ENCODE assay signal across 8 cellular contexts in the genomic region with DNA sequence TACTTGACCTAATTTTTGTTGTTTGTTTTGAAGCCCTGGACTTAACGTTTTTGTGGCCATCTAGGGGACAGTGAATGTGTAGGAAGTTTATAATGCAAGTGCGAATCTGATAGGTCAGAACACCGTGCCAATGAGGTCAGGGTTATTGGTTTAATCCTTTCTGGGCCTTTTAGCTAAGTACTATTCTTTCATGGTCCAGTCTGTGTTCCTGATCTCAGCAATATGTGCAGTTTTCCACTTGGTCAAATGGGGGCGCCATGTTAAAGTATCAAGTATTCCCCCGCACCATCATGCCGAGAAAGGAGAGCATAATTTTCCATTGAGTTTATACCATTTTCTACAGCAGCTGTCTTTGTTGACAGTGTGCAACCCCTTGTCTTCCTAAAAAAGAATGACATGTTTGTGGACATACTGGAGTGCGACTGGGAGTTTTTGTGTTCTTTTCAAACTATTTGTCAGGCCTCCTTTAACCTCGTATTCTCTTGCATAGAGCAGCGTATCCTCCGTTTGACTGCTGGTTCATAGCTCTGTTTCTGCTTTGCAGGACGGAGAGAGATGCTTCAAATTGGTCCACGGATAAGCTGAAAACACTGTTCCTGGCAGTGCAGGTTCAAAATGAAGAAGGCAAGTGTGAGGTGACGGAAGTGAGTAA. TPM values are rescaled to one million over a fixed set of nuclear protein-coding genes. Genes with fewer than 3 reads are reported as not detected.
DNase-seq lines count a peak whose midpoint lies in the region; ATAC-seq, FAIRE-seq and TF ChIP-seq lines count a peak whose summit lies in the region.

No MANE protein-coding gene starts in this region.

- TF ChIP-seq CTCF in astrocyte (IDR thresholded peaks at IDR 0.05; ENCODE audit: insufficient read depth, low read depth, low read length): peak; percentile 72

- H3K4me2 ChIP-seq in astrocyte (ENCODE audit: low read length) (peak overlapping the region; percentile 92), skeletal muscle satellite cell (ENCODE audit: low read length) (peak overlapping the region; percentile 90)

- H3K4me3 Mint-ChIP-seq in T-cell (peak overlapping the region; percentile 92 to 100 (median 100)), astrocyte (ENCODE audit: unreplicated experiment) (peak overlapping the region; percentile 100)

- H3K4me1 ChIP-seq in astrocyte (ENCODE audit: insufficient read depth, low read length): peaks cover 16% of the 10 kb centered on the region
- peaks cover 12% of the 10 kb centered on the region for H3K4me1 ChIP-seq in skeletal muscle satellite cell (ENCODE audit: control insufficient read depth, insufficient read depth, low read length)

- H3K4me3 ChIP-seq in astrocyte (ENCODE audit: insufficient read depth, low read depth, low read length) (peak overlapping the region; percentile 89), iPS-18c (ENCODE audit: insufficient read depth, low read depth, low read length) (peak overlapping the region; percentile 67), skeletal muscle satellite cell (ENCODE audit: low read length) (peak overlapping the region; percentile 84)

- H3K79me2 ChIP-seq in astrocyte (ENCODE audit: insufficient read depth, low read length): peaks cover 65% of the 10 kb centered on the region

- H3K36me3 Mint-ChIP-seq in T-cell (peaks cover 40% of the 10 kb centered on the region), astrocyte (ENCODE audit: low read depth, unreplicated experiment) (peaks cover 2% of the 10 kb centered on the region)

- H3K4me1 Mint-ChIP-seq in T-cell (peaks cover 36 to 43% (median 43%) of the 10 kb centered on the region in 3 donors), astrocyte (ENCODE audit: low read depth, unreplicated experiment) (peaks cover 8% of the 10 kb centered on the region)

- H3K27me3 Mint-ChIP-seq in T-cell (no peaks in the 10 kb centered on the region), astrocyte (ENCODE audit: low read depth, unreplicated experiment) (no peaks in the 10 kb centered on the region)

- CTCF ChIA-PET in T-cell (lab: Charles Lee): interaction anchor here (0.6 to 1.3 kb wide), 7 partner anchors 76 to 360 kb away, joined by 3 to 8 read pairs (median 3); a partner anchor contains a TSS

- peaks cover 32% of the 10 kb centered on the region for H3K36me3 ChIP-seq in astrocyte (ENCODE audit: insufficient read depth, low read length)
- H3K36me3 ChIP-seq in skeletal muscle satellite cell (ENCODE audit: insufficient read depth, low read length): peaks cover 40% of the 10 kb centered on the region

- H3K27ac Mint-ChIP-seq in T-cell: peak overlapping the region; percentile 100
- peak overlapping the region; percentile 75 for H3K27ac Mint-ChIP-seq in astrocyte (ENCODE audit: unreplicated experiment)

- H3K9ac ChIP-seq in astrocyte (ENCODE audit: low read length): peak overlapping the region; percentile 94
- H3K9ac ChIP-seq in skeletal muscle satellite cell (ENCODE audit: low read depth, low read length): peak overlapping the region; percentile 87

- FAIRE-seq in astrocyte (lab: Jason Lieb, UNC): no peak

- POLR2A ChIA-PET in T-cell (lab: Charles Lee): interaction anchor here (0.8 to 1.9 kb wide), 4 partner anchors 13 to 268 kb away, joined by 3 to 9 read pairs (median 4); a partner anchor contains a TSS

- H4K20me1 ChIP-seq in astrocyte (ENCODE audit: insufficient read depth, low read length): peaks cover 55% of the 10 kb centered on the region

- DNase-seq in ELF-1 (ENCODE audit: low read depth, low spot score) (peak; percentile 63), M059J (ENCODE audit: low read depth) (peak; percentile 58), T-cell (peak in 30 of 34 experiments; percentile 14 to 62 (median 46)), astrocyte (ENCODE audit: low read depth) (peak; percentile 39)

- H3K9me3 ChIP-seq in astrocyte (ENCODE audit: insufficient read depth, low read depth, low read length) (no peaks in the 10 kb centered on the region), iPS-18c (ENCODE audit: control insufficient read depth, insufficient read depth, low read length) (no peaks in the 10 kb centered on the region), skeletal muscle satellite cell (replicated peaks; ENCODE audit: low read length) (no peaks in the 10 kb centered on the region)

- H2AFZ ChIP-seq in astrocyte (ENCODE audit: low read depth, low read length): no peak overlapping the region

- ATAC-seq in T-cell (replicated peaks in 1 of 4) (no peak), GM21447 (IDR thresholded peaks at IDR 0.05; ENCODE audit: unreplicated experiment) (no peak), HG03159 (IDR thresholded peaks at IDR 0.05; ENCODE audit: unreplicated experiment) (no peak)

- H3K9me3 Mint-ChIP-seq in T-cell (no peaks in the 10 kb centered on the region), astrocyte (ENCODE audit: unreplicated experiment) (no peaks in the 10 kb centered on the region)

- H3K27me3 ChIP-seq in astrocyte (ENCODE audit: insufficient read depth, low read length): no peaks in the 10 kb centered on the region
- H3K27me3 ChIP-seq in skeletal muscle satellite cell (ENCODE audit: control insufficient read depth, insufficient read depth, low read length): no peaks in the 10 kb centered on the region

- no peak overlapping the region for H3K27ac ChIP-seq in astrocyte (ENCODE audit: low read depth, low read length)

RNA-seq across cellular contexts. Expression of a gene that starts 1.3 kb away (rescaled TPM):
- 79.3 and 133 TPM in 2 replicates for total RNA-seq in M059J (2014; rRNA removed; shearing (Covaris generic))
- total RNA-seq in T-cell: 100 to 1,000 TPM in 1 of 5 donors, 10 to 100 TPM in 4; 59.8 to 101 (median 88.4) TPM
- total RNA-seq in astrocyte: 157 and 177 TPM in 2 replicates
- total RNA-seq in skeletal muscle satellite cell (2012; rRNA removed): 80.4 and 104 TPM in 2 replicates

RNA-seq across cellular contexts. Expression of a gene that starts 1.8 kb away (rescaled TPM):
- total RNA-seq in M059J (2014; rRNA removed; shearing (Covaris generic)): 19.4 and 21.3 TPM in 2 replicates
- total RNA-seq in T-cell (10 to 100 TPM; 15.6 to 24.1 (median 18.2) TPM), astrocyte (22.9 and 24.0 TPM in 2 replicates)
- total RNA-seq in skeletal muscle satellite cell (2012; rRNA removed): 18.8 and 20.8 TPM in 2 replicates

RNA-seq across cellular contexts. Expression of a gene that starts 35.9 kb away (rescaled TPM):
- total RNA-seq in M059J (2014; rRNA removed; shearing (Covaris generic)): not detected in 2 replicates
- 1 to 10 TPM in 3 of 5 donors, under 1 TPM in 2; 0.33 to 1.7 (median 1.2) TPM for total RNA-seq in T-cell
- 0.72 and 0.82 TPM in 2 replicates for total RNA-seq in astrocyte
- 0.66 TPM in 1 of 2 replicates, not detected in the other for total RNA-seq in skeletal muscle satellite cell (2012; rRNA removed)

RNA-seq across cellular contexts. Expression of a gene that starts 39.4 kb away (rescaled TPM):
- total RNA-seq in M059J (2014; rRNA removed; shearing (Covaris generic)): 0.54 TPM in 1 of 2 replicates, not detected in the other
- total RNA-seq in T-cell (not detected), astrocyte (0.39 and 0.50 TPM in 2 replicates)
- total RNA-seq in skeletal muscle satellite cell (2012; rRNA removed): 0.22 and 0.25 TPM in 2 replicates
